32 cellular contexts compared by ENCODE assay signal in genomic region chr14:33402604-33403003, GRCh38.
"Had no signal": no experiment of that assay in that cellular context is flagged by ENCODE, and none has a peak within 500 bp of the region (broad histone marks: within the 10 kb centered on the region; RNA-seq: fewer than 3 reads in every experiment).

No MANE protein-coding gene starts in this region.

- H3K27ac ChIP-seq: brain microvascular endothelial cell, VCaP had no signal

- H3K27ac Mint-ChIP-seq: activated CD4-positive, alpha-beta memory T cell treated with anti-CD3 and anti-CD28 coated beads, Interleukin-2, amount 10 ng/mL, durations not matched to agents 7 days and 5 days; activated CD8-positive, alpha-beta memory T cell treated with anti-CD3 and anti-CD28 coated beads, Interleukin-2, amount 10 ng/mL, durations not matched to agents 7 days and 5 days; activated naive CD4-positive, alpha-beta T cell treated with anti-CD3 and anti-CD28 coated beads, Interleukin-2, amount 10 ng/mL, durations not matched to agents 7 days and 5 days; activated naive CD8-positive, alpha-beta T cell; activated naive CD8-positive, alpha-beta T cell treated with anti-CD3 and anti-CD28 coated beads, Interleukin-2, amount 50 U/mL, for 24 hours had no signal

- H3K27me3 ChIP-seq: brain microvascular endothelial cell had no signal

- H3K36me3 Mint-ChIP-seq: activated CD8-positive, alpha-beta memory T cell treated with anti-CD3 and anti-CD28 coated beads, Interleukin-2, amount 10 ng/mL, durations not matched to agents 7 days and 5 days; activated naive CD4-positive, alpha-beta T cell treated with anti-CD3 and anti-CD28 coated beads, Interleukin-2, amount 10 ng/mL, durations not matched to agents 7 days and 5 days; activated naive CD8-positive, alpha-beta T cell had no signal

- H3K4me3 Mint-ChIP-seq: activated CD4-positive, alpha-beta memory T cell treated with anti-CD3 and anti-CD28 coated beads, Interleukin-2, amount 10 ng/mL, durations not matched to agents 7 days and 5 days; activated CD8-positive, alpha-beta memory T cell treated with anti-CD3 and anti-CD28 coated beads, Interleukin-2, amount 10 ng/mL, durations not matched to agents 7 days and 5 days; activated naive CD4-positive, alpha-beta T cell treated with anti-CD3 and anti-CD28 coated beads, Interleukin-2, amount 10 ng/mL, durations not matched to agents 7 days and 5 days; activated naive CD8-positive, alpha-beta T cell; activated naive CD8-positive, alpha-beta T cell treated with anti-CD3 and anti-CD28 coated beads, Interleukin-2, amount 50 U/mL, for 24 hours had no signal

- H3K36me3 ChIP-seq: brain microvascular endothelial cell had no signal

- DNase-seq: activated CD4-positive, alpha-beta memory T cell treated with anti-CD3 and anti-CD28 coated beads, Interleukin-2, amount 10 ng/mL, durations not matched to agents 7 days and 5 days; activated CD4-positive, alpha-beta T cell treated with anti-CD3 and anti-CD28 coated beads for 1 hour; activated CD4-positive, alpha-beta T cell treated with anti-CD3 and anti-CD28 coated beads for 48 hours; activated CD4-positive, CD25-positive, alpha-beta regulatory T cell; activated CD8-positive, alpha-beta memory T cell treated with anti-CD3 and anti-CD28 coated beads for 24 hours; activated CD8-positive, alpha-beta memory T cell treated with anti-CD3 and anti-CD28 coated beads, Interleukin-2, amount 10 ng/mL, durations not matched to agents 7 days and 5 days; activated CD8-positive, alpha-beta memory T cell treated with anti-CD3 and anti-CD28 coated beads, Interleukin-2, amount 50 U/mL, for 48 hours; activated effector memory CD4-positive, alpha-beta T cell treated with Interleukin-2 at 50 U/mL for 16 hours; activated naive CD4-positive, alpha-beta T cell treated with anti-CD3 and anti-CD28 coated beads, Interleukin-2, amount 10 ng/mL, durations not matched to agents 7 days and 5 days; activated naive CD8-positive, alpha-beta T cell treated with anti-CD3 and anti-CD28 coated beads, Interleukin-2, amount 50 U/mL, for 24 hours; activated T-cell treated with anti-CD3 and anti-CD28 coated beads, Interleukin-2, amount 50 U/mL, for 48 hours; aorta; brain microvascular endothelial cell; Kasumi-1; KG1; MM.1S; MV-4-11; NCI-H1092; NCI-H1436 treated with DMSO at 0.1 percent for 48 hours; NCI-H1694 treated with DMSO at 0.1 percent for 48 hours; NCI-H2081; NCI-H226; NCI-H446 treated with DMSO at 0.1 percent for 48 hours; NCI-H524; SIG-M5; SW 1271; T-helper 1 cell; T-helper 2 cell; T-helper 9 cell had no signal

- H3K9me3 Mint-ChIP-seq: activated naive CD4-positive, alpha-beta T cell treated with anti-CD3 and anti-CD28 coated beads, Interleukin-2, amount 10 ng/mL, durations not matched to agents 7 days and 5 days; activated naive CD8-positive, alpha-beta T cell treated with anti-CD3 and anti-CD28 coated beads, Interleukin-2, amount 50 U/mL, for 24 hours had no signal

- H3K4me1 Mint-ChIP-seq: activated CD4-positive, alpha-beta memory T cell treated with anti-CD3 and anti-CD28 coated beads, Interleukin-2, amount 10 ng/mL, durations not matched to agents 7 days and 5 days; activated CD8-positive, alpha-beta memory T cell treated with anti-CD3 and anti-CD28 coated beads, Interleukin-2, amount 10 ng/mL, durations not matched to agents 7 days and 5 days; activated naive CD4-positive, alpha-beta T cell treated with anti-CD3 and anti-CD28 coated beads, Interleukin-2, amount 10 ng/mL, durations not matched to agents 7 days and 5 days; activated naive CD8-positive, alpha-beta T cell treated with anti-CD3 and anti-CD28 coated beads, Interleukin-2, amount 50 U/mL, for 24 hours had no signal

- ATAC-seq: activated CD8-positive, alpha-beta memory T cell treated with anti-CD3 and anti-CD28 coated beads, Interleukin-2, amount 10 ng/mL, durations not matched to agents 7 days and 5 days; activated naive CD8-positive, alpha-beta T cell treated with anti-CD3 and anti-CD28 coated beads, Interleukin-2, amount 50 U/mL, for 24 hours; Panc1 had no signal
